9 cellular contexts compared by ENCODE assay signal in the genomic region with DNA sequence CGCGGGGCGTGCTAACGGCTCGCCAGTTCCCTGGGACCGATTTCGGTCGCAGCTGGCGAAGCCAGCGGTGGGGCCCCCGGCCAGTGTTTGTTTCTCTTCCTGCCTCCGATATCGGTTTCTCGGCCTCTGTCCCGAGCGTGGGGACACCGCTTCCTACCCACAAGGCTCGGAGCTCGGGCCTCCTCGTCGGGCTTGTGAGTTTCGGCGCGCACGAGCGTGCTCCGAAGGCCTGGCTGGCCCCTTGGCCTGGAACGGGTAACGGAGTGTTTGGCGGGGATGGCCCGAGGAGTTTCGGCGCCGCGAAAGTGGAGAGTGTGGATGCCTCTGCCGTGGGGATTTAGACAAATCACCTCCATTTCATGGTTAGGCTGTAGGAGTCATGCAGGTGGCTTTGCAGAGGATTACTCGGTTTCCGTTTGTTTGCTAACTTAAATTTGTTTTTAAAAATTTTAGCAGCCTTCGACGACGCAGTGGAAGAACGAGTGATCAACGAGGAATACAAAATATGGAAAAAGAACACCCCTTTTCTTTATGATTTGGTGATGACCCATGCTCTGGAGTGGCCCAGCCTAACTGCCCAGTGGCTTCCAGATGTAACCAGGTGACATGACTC. TPM values are rescaled to one million over a fixed set of nuclear protein-coding genes. Genes with fewer than 3 reads are reported as not detected.
DNase-seq lines count a peak whose midpoint lies in the region; ATAC-seq, FAIRE-seq and TF ChIP-seq lines count a peak whose summit lies in the region.
"Had no signal": no experiment of that assay in that cellular context is flagged by ENCODE, and none has a peak within 500 bp of the region (broad histone marks: within the 10 kb centered on the region; RNA-seq: fewer than 3 reads in every experiment).

No MANE protein-coding gene starts in this region.

- H3K9ac ChIP-seq in K562 (ENCODE audit: insufficient read depth in 1 of 2, low read depth in 2 of 2, low read length in 2 of 2), result peak overlapping the region; percentile 99 to 100

- H2AFZ ChIP-seq in K562 (ENCODE audit: low read depth, low read length), result peak overlapping the region; percentile 76

- TF ChIP-seq POLR2A in K562 (conservative IDR thresholded peaks at IDR 0.05), result no peak

- H3K9me3 Mint-ChIP-seq in activated T-cell treated with anti-CD3 and anti-CD28 coated beads, Interleukin-2, amount 50 U/mL, for 24 hours, result no peaks in the 10 kb centered on the region

- peaks cover 79% of the 10 kb centered on the region for H3K36me3 Mint-ChIP-seq in activated T-cell treated with anti-CD3 and anti-CD28 coated beads, Interleukin-2, amount 50 U/mL, for 24 hours (ENCODE audit: low read depth)

- H4K20me1 ChIP-seq in K562 (replicated peaks; ENCODE audit: control insufficient read depth, insufficient read depth, low read length), result no peaks in the 10 kb centered on the region

- H3K79me2 ChIP-seq in K562 (ENCODE audit: control insufficient read depth, insufficient read depth, low read length), result peaks cover 88% of the 10 kb centered on the region

- H3K4me1 ChIP-seq in K562 (replicated peaks in 1 of 2; ENCODE audit: control insufficient read depth in 2 of 2, insufficient read depth in 2 of 2, low read length in 2 of 2) (peaks cover 19 to 22% of the 10 kb centered on the region in 2 experiments; a peak in 4 of 5 replicates), thymus (ENCODE audit: control insufficient read depth, insufficient read depth, low read length) (peaks cover 14% of the 10 kb centered on the region)

- CTCF ChIA-PET in K562 (lab: Yijun Ruan, JAX; ENCODE audit: low intra/inter-chr PET ratio), result no interaction called here

- peak overlapping the region; percentile 100 for H3K27ac ChIP-seq in K562 (ENCODE audit: extremely low read depth, low read depth, low read length)
- peak overlapping the region; percentile 100 for H3K27ac ChIP-seq in layer of hippocampus (ENCODE audit: low read depth, low read length)
- H3K27ac ChIP-seq in thymus (ENCODE audit: low read depth), result peak overlapping the region; percentile 98

- no TSS peak for BruUV-seq in K562 (replicated peaks; lab: Mats Ljungman, UMichigan)

- no peak for FAIRE-seq in K562 (lab: Jason Lieb, UNC)
- FAIRE-seq: islet of Langerhans had no signal

- H3K4me3 Mint-ChIP-seq in activated T-cell treated with anti-CD3 and anti-CD28 coated beads, Interleukin-2, amount 50 U/mL, for 24 hours, result peak overlapping the region; percentile 98

- ATAC-seq in HG03457 (IDR thresholded peaks at IDR 0.05; ENCODE audit: unreplicated experiment), result peak; percentile 14
- ATAC-seq in K562, result peak; percentile 31
- no peak for ATAC-seq in HG02885 (IDR thresholded peaks at IDR 0.05; ENCODE audit: poor library complexity, unreplicated experiment)

- TF ChIP-seq EP300 in K562 (IDR thresholded peaks at IDR 0.05; ENCODE audit: low read length), result no peak

- no peaks in the 10 kb centered on the region for H3K27me3 Mint-ChIP-seq in activated T-cell treated with anti-CD3 and anti-CD28 coated beads, Interleukin-2, amount 50 U/mL, for 24 hours

- intact Hi-C loops in K562 (cut with micrococcal nuclease), result loop anchor here (2.0 kb wide), 1 partner anchor 131 kb away; no protein-coding TSS in a partner anchor

- peaks cover 57% of the 10 kb centered on the region for H3K36me3 ChIP-seq in K562 (ENCODE audit: control insufficient read depth, insufficient read depth, low read length)
- H3K36me3 ChIP-seq in thymus (ENCODE audit: control insufficient read depth, insufficient read depth), result peaks cover 19% of the 10 kb centered on the region

- no peak for DNase-seq in activated T-cell treated with anti-CD3 and anti-CD28 coated beads, Interleukin-2, amount 50 U/mL, for 24 hours
- DNase-seq in activated T-cell treated with anti-CD3 and anti-CD28 coated beads for 4 hours (no peak), K562 (ENCODE audit: extremely low read depth in 1 of 4, low spot score in 3 of 4) (no peak), NCI-H1694 treated with DMSO at 0.1 percent for 48 hours (lab: John Stamatoyannopoulos, UW) (no peak)

- H3K4me3 ChIP-seq in K562 (peak overlapping the region; percentile 84), thymus (ENCODE audit: low read length) (peak overlapping the region; percentile 74)

- H3K27me3 ChIP-seq in K562 (ENCODE audit: control insufficient read depth in 2 of 2, insufficient read depth in 2 of 2, low read length in 2 of 2) (no peaks in the 10 kb centered on the region), layer of hippocampus (ENCODE audit: control insufficient read depth, insufficient read depth, low read length) (no peaks in the 10 kb centered on the region), thymus (ENCODE audit: control insufficient read depth, insufficient read depth) (no peaks in the 10 kb centered on the region)

- WGBS in K562 (ENCODE audit: insufficient coverage, low coverage, missing lambda C conversion rate), result under 1% methylated on average over 43 of the region's 43 CpGs
- under 1% methylated on average over 43 of the region's 43 CpGs for WGBS in thymus

- H3K27ac Mint-ChIP-seq in activated T-cell treated with anti-CD3 and anti-CD28 coated beads, Interleukin-2, amount 50 U/mL, for 24 hours, result peak overlapping the region; percentile 100

- no peak for TF ChIP-seq CTCF in K562 (IDR thresholded peaks at IDR 0.05 in 2 of 3, conservative IDR thresholded peaks at IDR 0.05 in 1 of 3; ENCODE audit: insufficient read depth in 2 of 3, low read depth in 1 of 3, low read length in 3 of 3)

- in situ Hi-C loops in K562 (cut with MboI), result no loop called here

- H3K9me1 ChIP-seq in K562 (ENCODE audit: control insufficient read depth, insufficient read depth, low read length), result no peaks in the 10 kb centered on the region

- no peak for TF ChIP-seq RAD21 in K562 (CRISPR knock-in tag; conservative IDR thresholded peaks at IDR 0.05 in 1 of 2, IDR thresholded peaks at IDR 0.05 in 1 of 2)

- POLR2A ChIA-PET in K562 (lab: Yijun Ruan, JAX), result interaction anchor here (0.6 to 3.0 kb wide), 25 partner anchors 9 to 1389 kb away, joined by 3 to 12 read pairs (median 3); no protein-coding TSS in a partner anchor

- peaks cover 62% of the 10 kb centered on the region for H3K4me1 Mint-ChIP-seq in activated T-cell treated with anti-CD3 and anti-CD28 coated beads, Interleukin-2, amount 50 U/mL, for 24 hours (ENCODE audit: low read depth)

- peak overlapping the region; percentile 96 for H3K4me2 ChIP-seq in K562 (ENCODE audit: insufficient read depth, low read length)

- no peaks in the 10 kb centered on the region for H3K9me3 ChIP-seq in K562 (replicated peaks; ENCODE audit: control insufficient read depth, insufficient read depth, low read depth, low read length)
- no peaks in the 10 kb centered on the region for H3K9me3 ChIP-seq in thymus (ENCODE audit: control insufficient read depth)

RNA-seq across cellular contexts. Expression of gene RBBP4, which starts 0.6 kb away (rescaled TPM):
- total RNA-seq in K562 (2011; cell fraction: chromatin; rRNA removed; ENCODE audit: low replicate concordance), result 328 and 440 TPM in 2 replicates
- total RNA-seq in K562 (2011; cell fraction: nucleolus; rRNA removed), result 128 and 154 TPM in 2 replicates
- 199 and 220 TPM in 2 replicates for total RNA-seq in K562 (2011; cell fraction: nucleoplasm; rRNA removed)
- 185 and 228 TPM in 2 replicates for total RNA-seq in K562 (2014; rRNA removed)
- total RNA-seq in K562 (2014; rRNA removed; fragmentation: Illumina TruSeq; extraction: Trizol), result 321 and 363 TPM in 2 replicates
- total RNA-seq in K562 (2015; rRNA removed; fragmentation: Illumina TruSeq; extraction: Trizol), result 245 and 259 TPM in 2 replicates
- 387 and 409 TPM in 2 replicates for total RNA-seq in K562 (2021)
- polyA plus RNA-seq in K562 (2011; rRNA removed), result 193 and 262 TPM in 2 replicates
- polyA plus RNA-seq in K562 (2011; cell fraction: cytosol; rRNA removed), result 92.5 and 178 TPM in 2 replicates
- 133 and 195 TPM in 2 replicates for polyA plus RNA-seq in K562 (2011; cell fraction: nucleus; rRNA removed)
- polyA plus RNA-seq in K562 (2012), result 259 and 329 TPM in 2 replicates
- polyA plus RNA-seq in K562 (2014; fragmentation: Illumina TruSeq; extraction: Trizol), result 293 and 326 TPM in 2 replicates
- polyA plus RNA-seq in K562 (2014; fragmentation: Nextera tagmentation; extraction: Ambion mirVana), result 100 to 1,000 TPM; 248 to 285 TPM
- polyA plus RNA-seq in K562 (2014; rRNA removed), result 247 and 254 TPM in 2 replicates
- 391 and 487 TPM in 2 replicates for polyA minus RNA-seq in K562 (2011; rRNA and poly(A)+ RNA removed)
- 178 and 220 TPM in 2 replicates for polyA minus RNA-seq in K562 (2011; cell fraction: cytosol; rRNA and poly(A)+ RNA removed)
- 63.1 and 166 TPM in 2 replicates for polyA minus RNA-seq in K562 (2011; cell fraction: nucleus; rRNA and poly(A)+ RNA removed)
- 92.6 TPM for polyA plus RNA-seq in thymus

RNA-seq across cellular contexts. Expression of gene ZBTB8OS, which starts 1.2 kb away (rescaled TPM):
- total RNA-seq in K562 (2011; cell fraction: chromatin; rRNA removed; ENCODE audit: low replicate concordance), result 58.9 and 105 TPM in 2 replicates
- total RNA-seq in K562 (2011; cell fraction: nucleolus; rRNA removed), result 34.9 and 36.2 TPM in 2 replicates
- total RNA-seq in K562 (2011; cell fraction: nucleoplasm; rRNA removed), result 58.9 and 112 TPM in 2 replicates
- 57.8 and 59.0 TPM in 2 replicates for total RNA-seq in K562 (2014; rRNA removed)
- total RNA-seq in K562 (2014; rRNA removed; fragmentation: Illumina TruSeq; extraction: Trizol), result 110 and 130 TPM in 2 replicates
- 104 and 107 TPM in 2 replicates for total RNA-seq in K562 (2015; rRNA removed; fragmentation: Illumina TruSeq; extraction: Trizol)
- total RNA-seq in K562 (2021), result 54.8 and 65.0 TPM in 2 replicates
- 86.5 and 114 TPM in 2 replicates for polyA plus RNA-seq in K562 (2011; rRNA removed)
- 29.5 and 65.1 TPM in 2 replicates for polyA plus RNA-seq in K562 (2011; cell fraction: cytosol; rRNA removed)
- polyA plus RNA-seq in K562 (2011; cell fraction: nucleus; rRNA removed), result 23.2 and 42.5 TPM in 2 replicates
- polyA plus RNA-seq in K562 (2012), result 63.5 and 115 TPM in 2 replicates
- 104 TPM in 2 replicates for polyA plus RNA-seq in K562 (2014; fragmentation: Illumina TruSeq; extraction: Trizol)
- polyA plus RNA-seq in K562 (2014; fragmentation: Nextera tagmentation; extraction: Ambion mirVana), result 100 to 1,000 TPM; 188 to 230 TPM
- 104 and 133 TPM in 2 replicates for polyA plus RNA-seq in K562 (2014; rRNA removed)
- 77.0 and 79.3 TPM in 2 replicates for polyA minus RNA-seq in K562 (2011; rRNA and poly(A)+ RNA removed)
- polyA minus RNA-seq in K562 (2011; cell fraction: cytosol; rRNA and poly(A)+ RNA removed), result 10.2 and 15.9 TPM in 2 replicates
- polyA minus RNA-seq in K562 (2011; cell fraction: nucleus; rRNA and poly(A)+ RNA removed), result 8.2 and 15.6 TPM in 2 replicates
- 64.8 TPM for polyA plus RNA-seq in thymus

RNA-seq across cellular contexts. Expression of gene SYNC, which starts 51.0 kb away (rescaled TPM):
- 2.1 and 2.4 TPM in 2 replicates for total RNA-seq in K562 (2011; cell fraction: chromatin; rRNA removed; ENCODE audit: low replicate concordance)
- total RNA-seq in K562 (2011; cell fraction: nucleolus; rRNA removed), result 1.7 and 1.8 TPM in 2 replicates
- 1.2 and 1.5 TPM in 2 replicates for total RNA-seq in K562 (2011; cell fraction: nucleoplasm; rRNA removed)
- 0.86 and 1.1 TPM in 2 replicates for total RNA-seq in K562 (2014; rRNA removed)
- 0.83 and 0.91 TPM in 2 replicates for total RNA-seq in K562 (2014; rRNA removed; fragmentation: Illumina TruSeq; extraction: Trizol)
- total RNA-seq in K562 (2015; rRNA removed; fragmentation: Illumina TruSeq; extraction: Trizol), result 0.87 and 1.1 TPM in 2 replicates
- total RNA-seq in K562 (2021), result 0.62 and 0.87 TPM in 2 replicates
- polyA plus RNA-seq in K562 (2011; rRNA removed), result 0.43 and 0.98 TPM in 2 replicates
- 0.16 and 0.22 TPM in 2 replicates for polyA plus RNA-seq in K562 (2011; cell fraction: cytosol; rRNA removed)
- 0.37 and 0.92 TPM in 2 replicates for polyA plus RNA-seq in K562 (2011; cell fraction: nucleus; rRNA removed)
- polyA plus RNA-seq in K562 (2012), result 0.26 and 0.47 TPM in 2 replicates
- 0.84 and 1.1 TPM in 2 replicates for polyA plus RNA-seq in K562 (2014; fragmentation: Illumina TruSeq; extraction: Trizol)
- polyA plus RNA-seq in K562 (2014; fragmentation: Nextera tagmentation; extraction: Ambion mirVana), result under 1 TPM; 0.49 to 0.74 TPM
- 0.88 and 1.1 TPM in 2 replicates for polyA plus RNA-seq in K562 (2014; rRNA removed)
- 1.2 and 1.3 TPM in 2 replicates for polyA minus RNA-seq in K562 (2011; rRNA and poly(A)+ RNA removed)
- polyA minus RNA-seq in K562 (2011; cell fraction: cytosol; rRNA and poly(A)+ RNA removed), result 0.73 and 0.76 TPM in 2 replicates
- polyA minus RNA-seq in K562 (2011; cell fraction: nucleus; rRNA and poly(A)+ RNA removed), result 0.22 and 0.54 TPM in 2 replicates
- polyA plus RNA-seq in thymus, result 2.5 TPM
